25 cellular contexts compared by ENCODE assay signal in genomic region chr10:126927799-126928198, GRCh38. TPM values are rescaled to one million over a fixed set of nuclear protein-coding genes. Genes with fewer than 3 reads are reported as not detected.
"Had no signal": no experiment of that assay in that cellular context is flagged by ENCODE, and none has a peak within 500 bp of the region (broad histone marks: within the 10 kb centered on the region; RNA-seq: fewer than 3 reads in every experiment).

No MANE protein-coding gene starts in this region.

- H3K36me3 Mint-ChIP-seq: naive thymus-derived CD4-positive, alpha-beta T cell; natural killer cell treated with Interleukin-12 subunit alpha and Interleukin-12 subunit beta and Interleukin-15 and Interleukin-18, amount 100 ng/mL, for 72 hours; stimulated activated naive B cell treated with anti-CD40 and anti-IgM and Interleukin-4, amounts not matched to agents 10 μg/mL and 1 μg/mL and 100 μg/mL, for 72 hours had no signal

- H3K4me3 Mint-ChIP-seq: naive thymus-derived CD4-positive, alpha-beta T cell; natural killer cell treated with Interleukin-12 subunit alpha and Interleukin-12 subunit beta and Interleukin-15 and Interleukin-18, amount 100 ng/mL, for 72 hours; neural crest cell; stimulated activated naive B cell treated with anti-CD40 and anti-IgM and Interleukin-4, amounts not matched to agents 10 μg/mL and 1 μg/mL and 100 μg/mL, for 72 hours had no signal

- H3K27ac Mint-ChIP-seq: natural killer cell treated with Interleukin-12 subunit alpha and Interleukin-12 subunit beta and Interleukin-15 and Interleukin-18, amount 100 ng/mL, for 72 hours; progenitor cell of endocrine pancreas; stimulated activated naive B cell treated with anti-CD40 and anti-IgM and Interleukin-4, amounts not matched to agents 10 μg/mL and 1 μg/mL and 100 μg/mL, for 72 hours had no signal

- H3K27me3 Mint-ChIP-seq: natural killer cell treated with Interleukin-12 subunit alpha and Interleukin-12 subunit beta and Interleukin-15 and Interleukin-18, amount 100 ng/mL, for 72 hours; progenitor cell of endocrine pancreas; stimulated activated naive B cell treated with anti-CD40 and anti-IgM and Interleukin-4, amounts not matched to agents 10 μg/mL and 1 μg/mL and 100 μg/mL, for 72 hours had no signal

- H3K9me3 ChIP-seq: left ventricle myocardium inferior, mucosa of descending colon, pancreas, right atrium auricular region, right lobe of liver, stomach, testis, thyroid gland, transverse colon, upper lobe of right lung had no signal

- H3K4me1 Mint-ChIP-seq: naive thymus-derived CD4-positive, alpha-beta T cell; stimulated activated naive B cell treated with anti-CD40 and anti-IgM and Interleukin-4, amounts not matched to agents 10 μg/mL and 1 μg/mL and 100 μg/mL, for 72 hours had no signal

- H3K4me1 ChIP-seq: pancreas, upper lobe of right lung had no signal

- H3K36me3 ChIP-seq: pancreas, right lobe of liver, thyroid gland, transverse colon, upper lobe of right lung had no signal

- H3K27ac ChIP-seq: hepatocyte, left ventricle myocardium inferior, pancreas, right atrium auricular region, right lobe of liver, stomach, testis, thyroid gland, transverse colon, upper lobe of right lung had no signal

- ATAC-seq: mucosa of descending colon; naive thymus-derived CD4-positive, alpha-beta T cell; natural killer cell treated with Interleukin-12 subunit alpha and Interleukin-12 subunit beta and Interleukin-15 and Interleukin-18, amount 100 ng/mL, for 72 hours; pancreas; right lobe of liver; stimulated activated naive B cell treated with anti-CD40 and anti-IgM and Interleukin-4, amounts not matched to agents 10 μg/mL and 1 μg/mL and 100 μg/mL, for 72 hours; stimulated activated naive CD8-positive, alpha-beta T cell treated with anti-CD3 and anti-CD28 coated beads, Interleukin-15, Interleukin-2, amounts not matched to agents 100 U/mL and 50 U/mL, for 24 hours; upper lobe of right lung had no signal

- H3K27me3 ChIP-seq: hepatocyte, pancreas, right atrium auricular region, right lobe of liver, stomach, testis, thyroid gland, transverse colon, upper lobe of right lung had no signal

- H3K4me2 ChIP-seq: hepatocyte, smooth muscle cell had no signal

- H3K4me3 ChIP-seq: hepatocyte, left ventricle myocardium inferior, lung, mucosa of descending colon, pancreas, right atrium auricular region, right lobe of liver, smooth muscle cell, stomach, testis, thyroid gland, transverse colon, upper lobe of right lung had no signal

- DNase-seq: left ventricle myocardium inferior; midbrain; mucosa of descending colon; naive thymus-derived CD4-positive, alpha-beta T cell; nucleus accumbens; pancreas; right lobe of liver; stimulated activated CD4-positive, alpha-beta T cell treated with anti-CD3 and anti-CD28 coated beads, Interleukin-1b, Interleukin-23, amount 100 ng/mL, for 48 hours; stimulated activated CD4-positive, alpha-beta T cell treated with anti-CD3 and anti-CD28 coated beads, Interleukin-2, amount 100 ng/mL, for 48 hours; stimulated activated CD4-positive, alpha-beta T cell treated with anti-CD3 and anti-CD28 coated beads, Interleukin-4, amount 100 ng/mL, for 4 hours; stimulated activated CD8-positive, alpha-beta memory T cell treated with anti-CD3 and anti-CD28 coated beads, Interleukin-4, amount 100 ng/mL, for 48 hours; stimulated activated naive B cell treated with anti-CD40 and anti-IgM and Interleukin-4, amounts not matched to agents 10 μg/mL and 1 μg/mL and 100 μg/mL, for 72 hours; stimulated activated naive CD8-positive, alpha-beta T cell treated with anti-CD3 and anti-CD28 coated beads, Interleukin-15, Interleukin-2, amounts not matched to agents 100 U/mL and 50 U/mL, for 24 hours; stomach; testis; thyroid gland; transverse colon; upper lobe of right lung had no signal

- H3K9me3 Mint-ChIP-seq: natural killer cell treated with Interleukin-12 subunit alpha and Interleukin-12 subunit beta and Interleukin-15 and Interleukin-18, amount 100 ng/mL, for 72 hours; neural crest cell had no signal

- H2AFZ ChIP-seq: hepatocyte had no signal

RNA-seq across cellular contexts. Expression of gene DOCK1, which starts 22.6 kb away (rescaled TPM):
- polyA plus RNA-seq: naive thymus-derived CD4-positive, alpha-beta T cell had no signal
